Comparison of ENCODE assay signal across 13 cellular contexts in the genomic region with DNA sequence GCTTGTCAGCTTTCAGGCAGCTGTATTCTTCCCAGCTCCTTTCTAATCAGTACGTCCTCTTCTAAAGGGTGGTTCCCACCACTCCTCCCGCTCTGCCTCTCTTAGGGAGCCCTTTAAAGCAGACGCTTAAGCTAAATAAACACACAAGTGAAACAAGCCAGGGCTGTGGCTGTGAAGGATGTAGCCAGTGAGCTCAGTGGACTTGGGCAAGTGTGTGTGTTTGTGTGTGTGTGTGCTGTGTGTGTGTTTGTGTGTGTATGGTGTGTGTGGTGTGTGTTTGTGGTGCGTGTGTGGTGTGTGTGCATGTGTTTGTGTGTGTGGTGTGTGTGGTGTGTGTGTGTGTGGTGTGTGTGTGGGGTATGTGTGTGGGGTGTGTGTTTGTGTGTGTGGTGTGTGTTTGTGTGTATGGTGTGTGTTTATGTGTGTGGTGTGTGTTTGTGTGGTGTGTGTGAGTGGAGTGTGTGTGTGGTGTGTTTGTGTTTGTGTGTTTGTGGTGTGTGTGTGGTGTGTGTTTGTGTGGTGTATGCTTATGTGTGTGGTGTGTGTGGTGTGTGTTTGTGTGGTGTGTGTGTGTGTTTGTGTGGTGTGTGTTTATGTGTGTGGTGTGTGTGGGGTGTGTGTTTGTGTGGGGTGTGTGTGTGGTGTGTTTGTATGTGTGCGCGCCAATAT.
DNase-seq lines count a peak whose midpoint lies in the region; ATAC-seq and TF ChIP-seq lines count a peak whose summit lies in the region.
"Had no signal": no experiment of that assay in that cellular context is flagged by ENCODE, and none has a peak within 500 bp of the region (broad histone marks: within the 10 kb centered on the region; RNA-seq: fewer than 3 reads in every experiment).

No MANE protein-coding gene starts in this region.

- H3K27me3 Mint-ChIP-seq in activated CD8-positive, alpha-beta T cell treated with anti-CD3 and anti-CD28 coated beads, Interleukin-2, amount 10 ng/mL, durations not matched to agents 7 days and 5 days (ENCODE audit: low read depth), result peaks cover 3% of the 10 kb centered on the region
- H3K27me3 Mint-ChIP-seq in activated CD8-positive, alpha-beta T cell treated with anti-CD3 and anti-CD28 coated beads for 36 hours, result peaks cover 2% of the 10 kb centered on the region
- no peaks in the 10 kb centered on the region for H3K27me3 Mint-ChIP-seq in T-helper 17 cell
- H3K27me3 Mint-ChIP-seq in glutamatergic neuron (ENCODE audit: unreplicated experiment), result peaks cover 2% of the 10 kb centered on the region

- DNase-seq in activated CD8-positive, alpha-beta T cell treated with anti-CD3 and anti-CD28 coated beads, Interleukin-2, amount 10 ng/mL, durations not matched to agents 7 days and 5 days, result no peak
- no peak for DNase-seq in activated CD8-positive, alpha-beta T cell treated with anti-CD3 and anti-CD28 coated beads for 36 hours
- DNase-seq in T-helper 17 cell, result no peak
- DNase-seq in glutamatergic neuron, result no peak
- DNase-seq in smooth muscle cell (lab: John Stamatoyannopoulos, UW; ENCODE audit: unreplicated experiment), result no peak
- no peak for DNase-seq in COLO668 (lab: John Stamatoyannopoulos, UW; ENCODE audit: unreplicated experiment)
- DNase-seq in SK-N-SH, result no peak
- DNase-seq: activated naive CD8-positive, alpha-beta T cell treated with anti-CD3 and anti-CD28 coated beads, Interleukin-2, amount 50 U/mL, for 24 hours; DMS79 treated with DMSO at 0.1 percent for 48 hours; foreskin fibroblast; Right ventricle myocardium superior; tibial artery had no signal

- H3K27me3 ChIP-seq in smooth muscle cell (ENCODE audit: low read depth) (no peaks in the 10 kb centered on the region), SK-N-SH (ENCODE audit: insufficient read depth) (no peaks in the 10 kb centered on the region)
- H3K27me3 ChIP-seq: tibial artery had no signal

- H3K79me2 ChIP-seq in smooth muscle cell (ENCODE audit: low read depth) (no peaks in the 10 kb centered on the region), SK-N-SH (ENCODE audit: insufficient read depth) (no peaks in the 10 kb centered on the region)

- no peaks in the 10 kb centered on the region for H3K9me3 Mint-ChIP-seq in activated CD8-positive, alpha-beta T cell treated with anti-CD3 and anti-CD28 coated beads, Interleukin-2, amount 10 ng/mL, durations not matched to agents 7 days and 5 days (ENCODE audit: insufficient read depth)
- H3K9me3 Mint-ChIP-seq in activated CD8-positive, alpha-beta T cell treated with anti-CD3 and anti-CD28 coated beads for 36 hours, result peaks cover 2% of the 10 kb centered on the region
- no peaks in the 10 kb centered on the region for H3K9me3 Mint-ChIP-seq in glutamatergic neuron (ENCODE audit: unreplicated experiment)
- H3K9me3 Mint-ChIP-seq: activated naive CD8-positive, alpha-beta T cell treated with anti-CD3 and anti-CD28 coated beads, Interleukin-2, amount 50 U/mL, for 24 hours had no signal

- H3K4me3 ChIP-seq in smooth muscle cell (no peak overlapping the region), SK-N-SH (ENCODE audit: low read depth in 2 of 2, low read length in 1 of 2) (no peak overlapping the region)
- H3K4me3 ChIP-seq: tibial artery had no signal

- 30% methylated on average over 4 of the region's 6 CpGs for WGBS in smooth muscle cell (ENCODE audit: low lambda C conversion rate)
- 85% methylated on average over 6 of the region's 6 CpGs for WGBS in SK-N-SH (ENCODE audit: low lambda C conversion rate)

- H3K9me3 ChIP-seq in T-helper 17 cell (ENCODE audit: control insufficient read depth, low read length, poor library complexity, severe bottlenecking) (no peaks in the 10 kb centered on the region), smooth muscle cell (replicated peaks; ENCODE audit: low read depth) (no peaks in the 10 kb centered on the region), SK-N-SH (no peaks in the 10 kb centered on the region)
- H3K9me3 ChIP-seq: tibial artery had no signal

- intact Hi-C loops in activated CD8-positive, alpha-beta T cell treated with anti-CD3 and anti-CD28 coated beads for 36 hours (cut with micrococcal nuclease), result no loop called here

- no peak overlapping the region for H3K4me3 Mint-ChIP-seq in activated CD8-positive, alpha-beta T cell treated with anti-CD3 and anti-CD28 coated beads, Interleukin-2, amount 10 ng/mL, durations not matched to agents 7 days and 5 days
- H3K4me3 Mint-ChIP-seq in activated CD8-positive, alpha-beta T cell treated with anti-CD3 and anti-CD28 coated beads for 36 hours, result no peak overlapping the region
- H3K4me3 Mint-ChIP-seq in T-helper 17 cell (peak overlapping the region; percentile 1), glutamatergic neuron (ENCODE audit: unreplicated experiment) (no peak overlapping the region)
- H3K4me3 Mint-ChIP-seq: activated naive CD8-positive, alpha-beta T cell treated with anti-CD3 and anti-CD28 coated beads, Interleukin-2, amount 50 U/mL, for 24 hours had no signal

- H3K9ac ChIP-seq in smooth muscle cell (ENCODE audit: low read depth) (no peak overlapping the region), SK-N-SH (no peak overlapping the region)

- TF ChIP-seq RAD21 in SK-N-SH (IDR thresholded peaks at IDR 0.05; ENCODE audit: low read length), result no peak

- H3F3A ChIP-seq in smooth muscle cell (ENCODE audit: low read depth) (no peaks in the 10 kb centered on the region), SK-N-SH (replicated peaks; ENCODE audit: insufficient read depth) (no peaks in the 10 kb centered on the region)

- no peaks in the 10 kb centered on the region for H3K9me2 ChIP-seq in SK-N-SH

- no peak for ATAC-seq in activated CD8-positive, alpha-beta T cell treated with anti-CD3 and anti-CD28 coated beads, Interleukin-2, amount 10 ng/mL, durations not matched to agents 7 days and 5 days
- ATAC-seq in activated CD8-positive, alpha-beta T cell treated with anti-CD3 and anti-CD28 coated beads for 36 hours, result no peak
- no peak for ATAC-seq in T-helper 17 cell
- no peak for ATAC-seq in GM21619 (IDR thresholded peaks at IDR 0.05; ENCODE audit: unreplicated experiment)
- ATAC-seq: activated naive CD8-positive, alpha-beta T cell treated with anti-CD3 and anti-CD28 coated beads, Interleukin-2, amount 50 U/mL, for 24 hours had no signal

- POLR2A ChIA-PET in activated CD8-positive, alpha-beta T cell treated with anti-CD3 and anti-CD28 coated beads, Interleukin-2, amount 10 ng/mL, durations not matched to agents 7 days and 5 days (lab: Charles Lee), result no interaction called here
- POLR2A ChIA-PET in activated CD8-positive, alpha-beta T cell treated with anti-CD3 and anti-CD28 coated beads for 36 hours (lab: Charles Lee), result no interaction called here
- POLR2A ChIA-PET in SK-N-SH (lab: Yijun Ruan, JAX), result no interaction called here

- H3K27ac ChIP-seq in smooth muscle cell (ENCODE audit: low read depth), result no peak overlapping the region
- no peak overlapping the region for H3K27ac ChIP-seq in SK-N-SH (ENCODE audit: low read depth in 2 of 2, low read length in 1 of 2)
- H3K27ac ChIP-seq: tibial artery had no signal

- no peaks in the 10 kb centered on the region for H4K20me1 ChIP-seq in smooth muscle cell (ENCODE audit: low read depth)
- no peaks in the 10 kb centered on the region for H4K20me1 ChIP-seq in SK-N-SH (ENCODE audit: insufficient read depth)

- H3K4me1 Mint-ChIP-seq in activated CD8-positive, alpha-beta T cell treated with anti-CD3 and anti-CD28 coated beads, Interleukin-2, amount 10 ng/mL, durations not matched to agents 7 days and 5 days (ENCODE audit: low read depth), result no peaks in the 10 kb centered on the region
- H3K4me1 Mint-ChIP-seq in activated CD8-positive, alpha-beta T cell treated with anti-CD3 and anti-CD28 coated beads for 36 hours (ENCODE audit: low read depth), result peaks cover 3% of the 10 kb centered on the region
- H3K4me1 Mint-ChIP-seq in T-helper 17 cell (peaks cover 7% of the 10 kb centered on the region), glutamatergic neuron (ENCODE audit: low read depth, unreplicated experiment) (no peaks in the 10 kb centered on the region)
- H3K4me1 Mint-ChIP-seq: activated naive CD8-positive, alpha-beta T cell treated with anti-CD3 and anti-CD28 coated beads, Interleukin-2, amount 50 U/mL, for 24 hours had no signal

- H2AFZ ChIP-seq in smooth muscle cell (ENCODE audit: low read depth) (peak overlapping the region; percentile 73), SK-N-SH (ENCODE audit: low read depth) (no peak overlapping the region)

- CTCF ChIA-PET in activated CD8-positive, alpha-beta T cell treated with anti-CD3 and anti-CD28 coated beads, Interleukin-2, amount 10 ng/mL, durations not matched to agents 7 days and 5 days (lab: Charles Lee), result interaction anchor here (1.4 to 1.5 kb wide), 2 partner anchors 9 to 64 kb away, joined by 3 to 4 read pairs; no protein-coding TSS in a partner anchor
- CTCF ChIA-PET in activated CD8-positive, alpha-beta T cell treated with anti-CD3 and anti-CD28 coated beads for 36 hours (lab: Charles Lee), result no interaction called here
- CTCF ChIA-PET in SK-N-SH (lab: Yijun Ruan, JAX), result no interaction called here

- H3K36me3 ChIP-seq in smooth muscle cell (ENCODE audit: low read depth) (no peaks in the 10 kb centered on the region), SK-N-SH (replicated peaks in 1 of 2; ENCODE audit: control insufficient read depth in 1 of 2, insufficient read depth in 2 of 2, low read length in 1 of 2) (no peaks in the 10 kb centered on the region)
- H3K36me3 ChIP-seq: tibial artery had no signal

- H3K27ac Mint-ChIP-seq in activated CD8-positive, alpha-beta T cell treated with anti-CD3 and anti-CD28 coated beads, Interleukin-2, amount 10 ng/mL, durations not matched to agents 7 days and 5 days, result peak overlapping the region; percentile 2
- H3K27ac Mint-ChIP-seq in activated CD8-positive, alpha-beta T cell treated with anti-CD3 and anti-CD28 coated beads for 36 hours, result no peak overlapping the region
- H3K27ac Mint-ChIP-seq in T-helper 17 cell, result peak overlapping the region; percentile 90
- peak overlapping the region; percentile 48 for H3K27ac Mint-ChIP-seq in glutamatergic neuron (ENCODE audit: unreplicated experiment)
- H3K27ac Mint-ChIP-seq: activated naive CD8-positive, alpha-beta T cell treated with anti-CD3 and anti-CD28 coated beads, Interleukin-2, amount 50 U/mL, for 24 hours had no signal

- no peak for TF ChIP-seq EP300 in SK-N-SH (IDR thresholded peaks at IDR 0.05; ENCODE audit: borderline replicate concordance in 1 of 2, low read depth in 1 of 2, low read length in 1 of 2)

- peak overlapping the region; percentile 28 for H3K4me2 ChIP-seq in smooth muscle cell
- H3K4me2 ChIP-seq in SK-N-SH, result no peak overlapping the region

- H3K4me1 ChIP-seq in smooth muscle cell (ENCODE audit: low read depth) (no peaks in the 10 kb centered on the region), SK-N-SH (ENCODE audit: control insufficient read depth in 1 of 2, insufficient read depth in 2 of 2, low read depth in 1 of 2, low read length in 1 of 2) (peaks cover 0 to 2% of the 10 kb centered on the region in 2 experiments; a peak in 1 of 4 replicates)
- H3K4me1 ChIP-seq: tibial artery had no signal

- H3K36me3 Mint-ChIP-seq in activated CD8-positive, alpha-beta T cell treated with anti-CD3 and anti-CD28 coated beads, Interleukin-2, amount 10 ng/mL, durations not matched to agents 7 days and 5 days (ENCODE audit: low read depth), result no peaks in the 10 kb centered on the region
- H3K36me3 Mint-ChIP-seq in activated CD8-positive, alpha-beta T cell treated with anti-CD3 and anti-CD28 coated beads for 36 hours (ENCODE audit: low read depth), result no peaks in the 10 kb centered on the region
- H3K36me3 Mint-ChIP-seq in T-helper 17 cell (ENCODE audit: low read depth), result no peaks in the 10 kb centered on the region
- H3K36me3 Mint-ChIP-seq in glutamatergic neuron (ENCODE audit: unreplicated experiment), result peaks cover 5% of the 10 kb centered on the region

- no peak for TF ChIP-seq CTCF in activated CD8-positive, alpha-beta T cell treated with anti-CD3 and anti-CD28 coated beads for 36 hours (IDR thresholded peaks at IDR 0.05)
- TF ChIP-seq CTCF in glutamatergic neuron (IDR thresholded peaks at IDR 0.05; ENCODE audit: partially characterized antibody, unreplicated experiment) (no peak), smooth muscle cell (IDR thresholded peaks at IDR 0.05; ENCODE audit: borderline replicate concordance, insufficient read depth, poor library complexity, severe bottlenecking) (no peak), SK-N-SH (IDR thresholded peaks at IDR 0.05) (no peak)
